In genomic region chr2:227766361-227766883, GRCh38 we compare ENCODE assay signal across 8 cellular contexts. TPM values are rescaled to one million over a fixed set of nuclear protein-coding genes. Genes with fewer than 3 reads are reported as not detected.
A peak's percentile ranks its signal among the peaks of the same experiment; 100 is the strongest.
DNase-seq lines count a peak whose midpoint lies in the region; ATAC-seq and TF ChIP-seq lines count a peak whose summit lies in the region.

No MANE protein-coding gene starts in this region.

- peaks cover 2% of the 10 kb centered on the region for H3K4me1 Mint-ChIP-seq in activated naive CD8-positive, alpha-beta T cell treated with anti-CD3 and anti-CD28 coated beads, Interleukin-2, amount 10 ng/mL, durations not matched to agents 7 days and 5 days

- no peaks in the 10 kb centered on the region for H3K9me3 ChIP-seq in GM23248 (ENCODE audit: low read depth)
- H3K9me3 ChIP-seq in heart left ventricle = no peaks in the 10 kb centered on the region

- WGBS in GM23248 (ENCODE audit: low coverage in 1 of 2, low lambda C conversion rate in 2 of 2, missing lambda C conversion rate in 2 of 2), 2 experiments = 25 to 27% methylated on average over 12 of the region's 12 CpGs
- WGBS in heart left ventricle, 4 donors = 17 to 24% (median 21%) methylated on average over 12 of the region's 12 CpGs

- H3K4me3 ChIP-seq in GM06990 (replicated peaks; ENCODE audit: low read depth, low read length) (no peak overlapping the region), GM23248 (no peak overlapping the region), KMS-11 (IDR thresholded peaks at IDR 0.05; ENCODE audit: insufficient read depth, low read depth, low read length) (no peak overlapping the region), heart left ventricle (no peak overlapping the region)

- H3K79me2 ChIP-seq in GM23248 (ENCODE audit: insufficient read depth) (no peaks in the 10 kb centered on the region), KMS-11 (ENCODE audit: insufficient read depth, low read depth) (no peaks in the 10 kb centered on the region)

- H3K27me3 Mint-ChIP-seq in activated naive CD8-positive, alpha-beta T cell treated with anti-CD3 and anti-CD28 coated beads, Interleukin-2, amount 10 ng/mL, durations not matched to agents 7 days and 5 days = peaks cover 4% of the 10 kb centered on the region

- H3K9me2 ChIP-seq in GM23248 (ENCODE audit: insufficient read depth) = no peaks in the 10 kb centered on the region

- H3K4me1 ChIP-seq in GM23248 (ENCODE audit: insufficient read depth) = peaks cover 6% of the 10 kb centered on the region
- no peaks in the 10 kb centered on the region for H3K4me1 ChIP-seq in KMS-11 (ENCODE audit: low read depth, poor library complexity, severe bottlenecking)
- H3K4me1 ChIP-seq in heart left ventricle = peaks cover 0 to 10% (median 5%) of the 10 kb centered on the region in 12 donors

- peak overlapping the region; percentile 57 for H2AFZ ChIP-seq in GM23248
- H2AFZ ChIP-seq in KMS-11 (ENCODE audit: low read depth) = no peak overlapping the region

- H3K36me3 ChIP-seq in GM06990 (ENCODE audit: control insufficient read depth, insufficient read depth, low read length) (no peaks in the 10 kb centered on the region), GM23248 (ENCODE audit: low read depth) (no peaks in the 10 kb centered on the region), KMS-11 (ENCODE audit: insufficient read depth) (no peaks in the 10 kb centered on the region), heart left ventricle (no peaks in the 10 kb centered on the region)

- DNase-seq in GM06990 (ENCODE audit: extremely low read depth, insufficient read length) (peak; percentile 39), GM23248 (peak; percentile 83), SKM-1 (lab: John Stamatoyannopoulos, UW; ENCODE audit: unreplicated experiment) (peak; percentile 81), heart left ventricle (peak; percentile 66 to 84 (median 81)), retina (peak; percentile 84), GDM1 (lab: John Stamatoyannopoulos, UW) (no peak)
- peak; percentile 60 for DNase-seq in activated naive CD8-positive, alpha-beta T cell treated with anti-CD3 and anti-CD28 coated beads, Interleukin-2, amount 10 ng/mL, durations not matched to agents 7 days and 5 days

- H3K27me3 ChIP-seq in GM06990 (replicated peaks; ENCODE audit: control insufficient read depth, insufficient read depth, low read length) (no peaks in the 10 kb centered on the region), GM23248 (replicated peaks; ENCODE audit: insufficient read depth) (no peaks in the 10 kb centered on the region), KMS-11 (ENCODE audit: insufficient read depth, low read depth) (no peaks in the 10 kb centered on the region), heart left ventricle (no peaks in the 10 kb centered on the region)

- intact Hi-C loops in heart left ventricle (cut with DNase I) = loop anchor here (1.0 to 10.0 kb wide), 12 partner anchors 108 to 632 kb away; partner anchors contain the start of gene AGFG1 (in 7 of the 10)

- H3K4me2 ChIP-seq in GM23248 (ENCODE audit: unreplicated experiment) (no peak overlapping the region), KMS-11 (no peak overlapping the region)

- no peak overlapping the region for H3K27ac ChIP-seq in GM23248
- no peak overlapping the region for H3K27ac ChIP-seq in KMS-11
- H3K27ac ChIP-seq in heart left ventricle = peak overlapping the region in 2 of 12 donors; percentile 4 to 42

- in situ Hi-C loops in GM23248 (cut with MboI) = loop anchor here (5.0 to 25.0 kb wide), 2 partner anchors 359 to 629 kb away; no protein-coding TSS in a partner anchor

- no peaks in the 10 kb centered on the region for H3K36me3 Mint-ChIP-seq in activated naive CD8-positive, alpha-beta T cell treated with anti-CD3 and anti-CD28 coated beads, Interleukin-2, amount 10 ng/mL, durations not matched to agents 7 days and 5 days

- no peak for TF ChIP-seq POLR2A in heart left ventricle (IDR thresholded peaks at IDR 0.05)

- H3K9me3 Mint-ChIP-seq in activated naive CD8-positive, alpha-beta T cell treated with anti-CD3 and anti-CD28 coated beads, Interleukin-2, amount 10 ng/mL, durations not matched to agents 7 days and 5 days = no peaks in the 10 kb centered on the region

- no peak overlapping the region for H3K9ac ChIP-seq in GM23248
- H3K9ac ChIP-seq in KMS-11 = no peak overlapping the region

- H3F3A ChIP-seq in GM23248 (ENCODE audit: insufficient read depth) = no peaks in the 10 kb centered on the region

- POLR2A ChIA-PET in activated naive CD8-positive, alpha-beta T cell treated with anti-CD3 and anti-CD28 coated beads, Interleukin-2, amount 10 ng/mL, durations not matched to agents 7 days and 5 days (lab: Charles Lee) = no interaction called here

- ATAC-seq in activated naive CD8-positive, alpha-beta T cell treated with anti-CD3 and anti-CD28 coated beads, Interleukin-2, amount 10 ng/mL, durations not matched to agents 7 days and 5 days (ENCODE audit: low read depth) = peak; percentile 82
- peak; percentile 85 to 99 (median 97) for ATAC-seq in heart left ventricle

- H3K4me3 Mint-ChIP-seq in activated naive CD8-positive, alpha-beta T cell treated with anti-CD3 and anti-CD28 coated beads, Interleukin-2, amount 10 ng/mL, durations not matched to agents 7 days and 5 days = no peak overlapping the region

- TF ChIP-seq CTCF in GM06990 (IDR thresholded peaks at IDR 0.05; ENCODE audit: insufficient read depth, low read length, poor library complexity, severe bottlenecking) = peak; percentile 86
- TF ChIP-seq CTCF in KMS-11 (conservative IDR thresholded peaks at IDR 0.05; ENCODE audit: low read depth, low read length) = peak; percentile 86
- TF ChIP-seq CTCF in heart left ventricle (IDR thresholded peaks at IDR 0.05) = peak; percentile 71 to 91 (median 87)

- H4K20me1 ChIP-seq in GM23248 (ENCODE audit: insufficient read depth) (no peaks in the 10 kb centered on the region), KMS-11 (ENCODE audit: insufficient read depth) (no peaks in the 10 kb centered on the region)

- H3K27ac Mint-ChIP-seq in activated naive CD8-positive, alpha-beta T cell treated with anti-CD3 and anti-CD28 coated beads, Interleukin-2, amount 10 ng/mL, durations not matched to agents 7 days and 5 days = no peak overlapping the region

RNA-seq across cellular contexts. Expression of gene SCYGR8, which starts 20.7 kb away (rescaled TPM):
- total RNA-seq in GM23248 (2014; rRNA removed; shearing (Covaris generic)) = not detected in 2 replicates
- polyA plus RNA-seq in GM23248 (2016; fragmentation: Nextera tagmentation; extraction: Ambion mirVana) = not detected in 2 replicates
- not detected for total RNA-seq in activated naive CD8-positive, alpha-beta T cell treated with anti-CD3 and anti-CD28 coated beads, Interleukin-2, amount 10 ng/mL, durations not matched to agents 7 days and 5 days
- not detected for total RNA-seq in heart left ventricle
- not detected for polyA plus RNA-seq in heart left ventricle

RNA-seq across cellular contexts. Expression of gene SCYGR7, which starts 38.3 kb away (rescaled TPM):
- total RNA-seq in GM23248 (2014; rRNA removed; shearing (Covaris generic)) = not detected in 2 replicates
- polyA plus RNA-seq in GM23248 (2016; fragmentation: Nextera tagmentation; extraction: Ambion mirVana) (not detected in 2 replicates), heart left ventricle (not detected)
- not detected for total RNA-seq in activated naive CD8-positive, alpha-beta T cell treated with anti-CD3 and anti-CD28 coated beads, Interleukin-2, amount 10 ng/mL, durations not matched to agents 7 days and 5 days
- not detected for total RNA-seq in heart left ventricle

RNA-seq across cellular contexts. Expression of gene SCYGR6, which starts 41.9 kb away (rescaled TPM):
- not detected in 2 replicates for total RNA-seq in GM23248 (2014; rRNA removed; shearing (Covaris generic))
- not detected in 2 replicates for polyA plus RNA-seq in GM23248 (2016; fragmentation: Nextera tagmentation; extraction: Ambion mirVana)
- not detected for total RNA-seq in activated naive CD8-positive, alpha-beta T cell treated with anti-CD3 and anti-CD28 coated beads, Interleukin-2, amount 10 ng/mL, durations not matched to agents 7 days and 5 days
- not detected for total RNA-seq in heart left ventricle
- polyA plus RNA-seq in heart left ventricle = not detected

RNA-seq across cellular contexts. Expression of gene CCL20, which starts 47.2 kb away (rescaled TPM):
- not detected in 2 replicates for total RNA-seq in GM23248 (2014; rRNA removed; shearing (Covaris generic))
- not detected in 2 replicates for polyA plus RNA-seq in GM23248 (2016; fragmentation: Nextera tagmentation; extraction: Ambion mirVana)
- not detected for total RNA-seq in activated naive CD8-positive, alpha-beta T cell treated with anti-CD3 and anti-CD28 coated beads, Interleukin-2, amount 10 ng/mL, durations not matched to agents 7 days and 5 days
- total RNA-seq in heart left ventricle = under 1 TPM in 1 of 9 donors, not detected in 8; 0.48 TPM
- polyA plus RNA-seq in heart left ventricle = 1 to 10 TPM in 1 of 2 donors, not detected in 1; 1.1 TPM

RNA-seq across cellular contexts. Expression of gene SLC19A3, which starts 48.6 kb away (rescaled TPM):
- total RNA-seq in GM23248 (2014; rRNA removed; shearing (Covaris generic)) = 0.65 and 0.89 TPM in 2 replicates
- polyA plus RNA-seq in GM23248 (2016; fragmentation: Nextera tagmentation; extraction: Ambion mirVana) = 0.10 and 0.71 TPM in 2 replicates
- total RNA-seq in activated naive CD8-positive, alpha-beta T cell treated with anti-CD3 and anti-CD28 coated beads, Interleukin-2, amount 10 ng/mL, durations not matched to agents 7 days and 5 days = not detected
- total RNA-seq in heart left ventricle = 10 to 100 TPM in 1 of 9 donors, 1 to 10 TPM in 2, under 1 TPM in 5, not detected in 1; 0.05 to 14.0 (median 0.78) TPM
- polyA plus RNA-seq in heart left ventricle = under 1 TPM; 0.40 to 0.91 TPM
